Comparison of ENCODE assay signal across 15 cellular contexts in genomic region chr15:92763459-92763858, GRCh38.
"Had no signal": no experiment of that assay in that cellular context is flagged by ENCODE, and none has a peak within 500 bp of the region (broad histone marks: within the 10 kb centered on the region; RNA-seq: fewer than 3 reads in every experiment).

No MANE protein-coding gene starts in this region.

- H3K27ac ChIP-seq: left lung, tibial artery, WERI-Rb-1 had no signal

- DNase-seq: activated CD4-positive, alpha-beta T cell treated with anti-CD3 and anti-CD28 coated beads, Interleukin-2, amount 50 U/mL, for 4 hours; activated gamma-delta T cell treated with Interleukin-2 at 50 U/mL for 16 hours; amniotic stem cell; effector CD4-positive, alpha-beta T cell; stimulated activated CD4-positive, alpha-beta T cell treated with anti-CD3 and anti-CD28 coated beads, Interleukin-12 subunit alpha, Interleukin-12 subunit beta, amount 100 ng/mL, for 4 hours; stimulated activated CD4-positive, alpha-beta T cell treated with anti-CD3 and anti-CD28 coated beads, Interleukin-1b, Interleukin-23, amount 100 ng/mL, for 48 hours; stimulated activated naive CD8-positive, alpha-beta T cell treated with anti-CD3 and anti-CD28 coated beads, Interleukin-15, Interleukin-2, amounts not matched to agents 100 U/mL and 50 U/mL, for 24 hours; substantia nigra; tibial artery; WERI-Rb-1 had no signal

- ATAC-seq: left lung; stimulated activated naive CD8-positive, alpha-beta T cell treated with anti-CD3 and anti-CD28 coated beads, Interleukin-15, Interleukin-2, amounts not matched to agents 100 U/mL and 50 U/mL, for 24 hours had no signal

- H3K9me3 ChIP-seq: left lung, tibial artery had no signal

- H3K27me3 ChIP-seq: left lung, tibial artery had no signal

- H3K4me3 ChIP-seq: left lung, tibial artery had no signal

- H3K36me3 Mint-ChIP-seq: activated naive CD8-positive, alpha-beta T cell had no signal

- H3K27ac Mint-ChIP-seq: activated naive CD8-positive, alpha-beta T cell; activated T-helper 1 cell treated with anti-CD3 and anti-CD28 coated beads, Interleukin-12 subunit alpha, Interleukin-12 subunit beta, Interleukin-2, Interleukin-4 antibody, amounts not matched to agents 30 ng/mL and 10 ng/mL and 1 ng/mL, durations not matched to agents 14 hours and 24 hours and 36 hours; progenitor cell of endocrine pancreas had no signal

- H3K4me1 ChIP-seq: left lung, tibial artery had no signal

- FAIRE-seq: frontal cortex had no signal

- H3K36me3 ChIP-seq: left lung, tibial artery, WERI-Rb-1 had no signal
